ENCODE assay signal across 14 cellular contexts in genomic region chr15:37015476-37015875, GRCh38.
DNase-seq lines count a peak whose midpoint lies in the region; ATAC-seq, FAIRE-seq and TF ChIP-seq lines count a peak whose summit lies in the region.
"Had no signal": no experiment of that assay in that cellular context is flagged by ENCODE, and none has a peak within 500 bp of the region (broad histone marks: within the 10 kb centered on the region; RNA-seq: fewer than 3 reads in every experiment).

No MANE protein-coding gene starts in this region.

- no peaks in the 10 kb centered on the region for H4K20me1 ChIP-seq in H1 (replicated peaks in 1 of 2; ENCODE audit: control insufficient read depth in 1 of 2, insufficient read depth in 2 of 2, low read length in 2 of 2)

- intact Hi-C loops in lower leg skin (cut with DNase I; ENCODE audit: low total_unique reads), result no loop called here

- H2BK120ac ChIP-seq in H1 (replicated peaks; ENCODE audit: low read depth, low read length), result no peak overlapping the region

- no peaks in the 10 kb centered on the region for H3K79me1 ChIP-seq in H1 (ENCODE audit: low read depth, low read length)

- no peaks in the 10 kb centered on the region; a peak in 1 of 7 replicates for H3K27me3 ChIP-seq in H1 (replicated peaks in 1 of 4; ENCODE audit: control insufficient read depth in 3 of 4, extremely low read depth in 1 of 4, insufficient read depth in 3 of 4, low read length in 3 of 4)

- H3K9me3 ChIP-seq in H1 (ENCODE audit: insufficient read depth in 2 of 2, low read depth in 1 of 2, low read length in 1 of 2), result no peaks in the 10 kb centered on the region

- H2BK15ac ChIP-seq in H1 (ENCODE audit: low read length), result no peak overlapping the region

- no peak overlapping the region for H3K4ac ChIP-seq in H1 (replicated peaks; ENCODE audit: insufficient read length, low read depth, low read length)

- CTCF ChIA-PET in H1 (lab: Charles Lee; ENCODE audit: partially characterized antibody), result interaction anchor here (1.5 to 1.8 kb wide), 2 partner anchors 14 to 86 kb away, joined by 3 to 6 read pairs; no protein-coding TSS in a partner anchor

- no peak overlapping the region for H2AFZ ChIP-seq in H1 (ENCODE audit: low read length)

- no peak overlapping the region for H2BK20ac ChIP-seq in H1 (ENCODE audit: low read length)

- no peak for FAIRE-seq in H1 (lab: Jason Lieb, UNC)

- TF ChIP-seq EP300 in H1 (IDR thresholded peaks at IDR 0.05; ENCODE audit: borderline replicate concordance in 1 of 2, low read depth in 2 of 2, low read length in 2 of 2), result no peak

- no peak overlapping the region for H3K18ac ChIP-seq in H1 (ENCODE audit: extremely low read depth, low read length)

- no peak overlapping the region for H3K23ac ChIP-seq in H1 (ENCODE audit: insufficient read length)

- H3K27me3 Mint-ChIP-seq in mesothelial cell of epicardium (ENCODE audit: low read depth), result no peaks in the 10 kb centered on the region
- H3K27me3 Mint-ChIP-seq: natural killer cell treated with Interleukin-12 subunit alpha and Interleukin-12 subunit beta and Interleukin-15 and Interleukin-18, amount 100 ng/mL, for 72 hours had no signal

- ATAC-seq in HG03097 (IDR thresholded peaks at IDR 0.05; ENCODE audit: low FRiP score, unreplicated experiment), result no peak
- ATAC-seq: activated CD4-positive, alpha-beta T cell treated with anti-CD3 and anti-CD28 coated beads for 36 hours; natural killer cell treated with Interleukin-12 subunit alpha and Interleukin-12 subunit beta and Interleukin-15 and Interleukin-18, amount 100 ng/mL, for 72 hours; stimulated activated effector memory CD8-positive, alpha-beta T cell treated with anti-CD3 and anti-CD28 coated beads, Interleukin-12 subunit alpha, Interleukin-12 subunit beta, amount 100 ng/mL, for 72 hours had no signal

- 86% methylated on average over 4 of the region's 4 CpGs; no CpG with 5 or more reads in 1 of the 2 experiments for WGBS in H1 (ENCODE audit: extremely low coverage in 1 of 2, insufficient coverage in 1 of 2, insufficient read length in 1 of 2, insufficient replicate concordance in 2 of 2, low coverage in 1 of 2, low lambda C conversion rate in 2 of 2, missing lambda C conversion rate in 1 of 2), 2 experiments
- 38 to 39% methylated on average over 4 of the region's 4 CpGs for WGBS in lower leg skin, 2 donors

- DNase-seq in AG20443 (ENCODE audit: low spot score) (peak; percentile 13), NCI-H1694 treated with DMSO at 0.1 percent for 48 hours (lab: John Stamatoyannopoulos, UW) (peak; percentile 50), H1 (ENCODE audit: low read depth in 1 of 2, low spot score in 2 of 2) (no peak), mesothelial cell of epicardium (ENCODE audit: low spot score in 2 of 2, unreplicated experiment in 2 of 2) (no peak), middle frontal gyrus (ENCODE audit: extremely low spot score, low spot score) (no peak), CD1c-positive myeloid dendritic cell (ENCODE audit: extremely low spot score) (no peak), lower leg skin (ENCODE audit: low spot score in 2 of 2) (no peak)
- DNase-seq: activated CD4-positive, alpha-beta T cell treated with anti-CD3 and anti-CD28 coated beads for 36 hours; activated naive CD4-positive, alpha-beta T cell; dermis blood vessel endothelial cell; Kasumi-1 had no signal

- H4K5ac ChIP-seq in H1 (ENCODE audit: insufficient read length, low read depth, low read length), result no peak overlapping the region

- no peak overlapping the region for H3K14ac ChIP-seq in H1 (ENCODE audit: insufficient read length)

- H3K79me2 ChIP-seq in H1 (ENCODE audit: control insufficient read depth in 1 of 2, insufficient read depth in 2 of 2, low read length in 2 of 2), result no peaks in the 10 kb centered on the region

- TF ChIP-seq RAD21 in H1 (IDR thresholded peaks at IDR 0.05 in 1 of 2, conservative IDR thresholded peaks at IDR 0.05 in 1 of 2; ENCODE audit: low read depth in 2 of 2, low read length in 2 of 2), result no peak

- H3K36me3 Mint-ChIP-seq in mesothelial cell of epicardium, result peaks cover 22% of the 10 kb centered on the region
- H3K36me3 Mint-ChIP-seq: natural killer cell treated with Interleukin-12 subunit alpha and Interleukin-12 subunit beta and Interleukin-15 and Interleukin-18, amount 100 ng/mL, for 72 hours; stimulated activated effector memory CD8-positive, alpha-beta T cell treated with anti-CD3 and anti-CD28 coated beads, Interleukin-12 subunit alpha, Interleukin-12 subunit beta, amount 100 ng/mL, for 72 hours had no signal

- no peak overlapping the region for H2BK5ac ChIP-seq in H1 (ENCODE audit: low read depth, low read length)

- H3K9ac ChIP-seq in H1 (replicated peaks in 1 of 4; ENCODE audit: extremely low read depth in 1 of 4, low read depth in 3 of 4, low read length in 3 of 4), result no peak overlapping the region

- H3K4me1 ChIP-seq in H1 (replicated peaks in 1 of 4; ENCODE audit: control insufficient read depth in 3 of 4, insufficient read depth in 4 of 4, low read length in 3 of 4), result peaks cover 0 to 4% (median 3%) of the 10 kb centered on the region in 4 experiments; a peak in 2 of 7 replicates

- H3K4me1 Mint-ChIP-seq in mesothelial cell of epicardium, result peaks cover 72% of the 10 kb centered on the region
- H3K4me1 Mint-ChIP-seq: activated CD4-positive, alpha-beta T cell treated with anti-CD3 and anti-CD28 coated beads for 36 hours; stimulated activated effector memory CD8-positive, alpha-beta T cell treated with anti-CD3 and anti-CD28 coated beads, Interleukin-12 subunit alpha, Interleukin-12 subunit beta, amount 100 ng/mL, for 72 hours had no signal

- no peak overlapping the region for H2BK12ac ChIP-seq in H1 (ENCODE audit: low read depth, low read length)

- no peaks in the 10 kb centered on the region for H3K23me2 ChIP-seq in H1 (ENCODE audit: low read depth, low read length)

- H3K4me3 ChIP-seq in H1 (ENCODE audit: extremely low read depth in 1 of 4, insufficient read depth in 2 of 4, low read depth in 3 of 4, low read length in 4 of 4), result no peak overlapping the region
- no peak overlapping the region for H3K4me3 ChIP-seq in lower leg skin (ENCODE audit: low read depth, poor library complexity, severe bottlenecking)

- TF ChIP-seq CTCF in H1 (IDR thresholded peaks at IDR 0.05; ENCODE audit: control extremely low read depth in 1 of 3, insufficient read depth in 1 of 3, low read depth in 1 of 3, low read length in 3 of 3) (no peak), mesothelial cell of epicardium (IDR thresholded peaks at IDR 0.05; ENCODE audit: unreplicated experiment) (no peak), lower leg skin (IDR thresholded peaks at IDR 0.05) (no peak)

- no peak overlapping the region for H3K4me2 ChIP-seq in H1 (ENCODE audit: insufficient read depth in 1 of 2, low read depth in 2 of 2, low read length in 2 of 2)

- H3K56ac ChIP-seq in H1 (replicated peaks; ENCODE audit: insufficient read length, low read depth, low read length), result no peak overlapping the region

- H4K8ac ChIP-seq in H1 (ENCODE audit: extremely low read depth, insufficient read depth, low read length), result no peak overlapping the region

- POLR2A ChIA-PET in H1 (lab: Charles Lee; ENCODE audit: partially characterized antibody), result no interaction called here

- H3K27ac Mint-ChIP-seq in mesothelial cell of epicardium, result peak overlapping the region; percentile 92
- H3K27ac Mint-ChIP-seq: activated CD4-positive, alpha-beta T cell treated with anti-CD3 and anti-CD28 coated beads for 36 hours; natural killer cell treated with Interleukin-12 subunit alpha and Interleukin-12 subunit beta and Interleukin-15 and Interleukin-18, amount 100 ng/mL, for 72 hours; stimulated activated effector memory CD8-positive, alpha-beta T cell treated with anti-CD3 and anti-CD28 coated beads, Interleukin-12 subunit alpha, Interleukin-12 subunit beta, amount 100 ng/mL, for 72 hours had no signal

- no peak overlapping the region for H4K91ac ChIP-seq in H1 (replicated peaks; ENCODE audit: insufficient read length, low read length)

- no peak for TF ChIP-seq POLR2A in H1 (IDR thresholded peaks at IDR 0.05; ENCODE audit: control extremely low read depth in 1 of 2, low read depth in 2 of 2, low read length in 2 of 2)
- no peak for TF ChIP-seq POLR2A in lower leg skin (IDR thresholded peaks at IDR 0.05)

- peak overlapping the region; percentile 1 for H3K4me3 Mint-ChIP-seq in mesothelial cell of epicardium
- H3K4me3 Mint-ChIP-seq: activated CD4-positive, alpha-beta T cell treated with anti-CD3 and anti-CD28 coated beads for 36 hours; natural killer cell treated with Interleukin-12 subunit alpha and Interleukin-12 subunit beta and Interleukin-15 and Interleukin-18, amount 100 ng/mL, for 72 hours; stimulated activated effector memory CD8-positive, alpha-beta T cell treated with anti-CD3 and anti-CD28 coated beads, Interleukin-12 subunit alpha, Interleukin-12 subunit beta, amount 100 ng/mL, for 72 hours had no signal

- no peak overlapping the region for H2AK5ac ChIP-seq in H1 (ENCODE audit: low read depth, low read length)

- no peaks in the 10 kb centered on the region for H3K36me3 ChIP-seq in H1 (ENCODE audit: control insufficient read depth in 2 of 4, insufficient read depth in 4 of 4, low read length in 3 of 4)

- no peak overlapping the region for H3K27ac ChIP-seq in H1 (ENCODE audit: low read depth, low read length)

- no peaks in the 10 kb centered on the region for H3K9me3 Mint-ChIP-seq in mesothelial cell of epicardium
- H3K9me3 Mint-ChIP-seq: stimulated activated effector memory CD8-positive, alpha-beta T cell treated with anti-CD3 and anti-CD28 coated beads, Interleukin-12 subunit alpha, Interleukin-12 subunit beta, amount 100 ng/mL, for 72 hours had no signal

TF ChIP-seq in H1, 55 proteins besides CTCF, POLR2A, EP300 and RAD21:
- TF ChIP-seq SP4 (IDR thresholded peaks at IDR 0.05; ENCODE audit: low read length) (no peak), E2F6 (IDR thresholded peaks at IDR 0.05) (peak; percentile 47; the same call in 1 of the 2 replicates)

Comparison
In these comparisons a context has a peak if more than half of its experiments do, and no peak if none do; other contexts are left out.
1. DNase-seq: peak in AG20443 (single experiment) and NCI-H1694 treated with DMSO at 0.1 percent for 48 hours (single experiment); none in H1 (0 of 2), mesothelial cell of epicardium (0 of 2), middle frontal gyrus (single experiment), CD1c-positive myeloid dendritic cell (single experiment) and lower leg skin (0 of 2).